1 cellular context compared by ENCODE assay signal in the genomic region with DNA sequence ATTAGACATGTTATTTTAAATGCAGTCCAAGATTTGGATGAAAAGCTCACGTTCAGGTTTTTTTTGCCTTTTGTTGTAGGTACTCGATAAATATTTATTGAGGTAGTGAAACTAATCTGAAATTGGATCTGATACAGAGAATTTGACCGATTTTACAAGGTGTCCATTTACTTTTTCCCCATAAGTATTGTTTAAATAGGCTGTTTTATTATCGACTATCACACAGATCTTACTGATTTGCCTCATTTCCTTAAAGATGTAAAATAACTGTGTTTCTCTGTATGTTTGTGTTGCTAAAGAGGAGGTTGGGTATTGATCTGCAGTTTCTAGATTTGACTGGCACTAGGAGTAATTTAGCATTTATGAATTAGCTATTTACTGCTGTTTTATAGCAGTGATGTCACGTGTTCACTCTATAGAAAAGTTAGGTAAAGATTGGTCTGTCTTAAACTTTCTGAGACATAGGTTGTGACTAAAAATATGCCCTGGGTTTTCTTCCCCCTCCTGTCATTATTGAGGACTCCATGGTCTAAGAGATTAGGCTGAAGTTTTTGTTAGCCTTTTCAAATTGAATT.
TF ChIP-seq lines count a peak whose summit lies in the region.

No MANE protein-coding gene starts in this region.

TF ChIP-seq in K562, 482 proteins besides CTCF, POLR2A, EP300 and RAD21 (continued from another document):
- TF ChIP-seq, protein P1, sequence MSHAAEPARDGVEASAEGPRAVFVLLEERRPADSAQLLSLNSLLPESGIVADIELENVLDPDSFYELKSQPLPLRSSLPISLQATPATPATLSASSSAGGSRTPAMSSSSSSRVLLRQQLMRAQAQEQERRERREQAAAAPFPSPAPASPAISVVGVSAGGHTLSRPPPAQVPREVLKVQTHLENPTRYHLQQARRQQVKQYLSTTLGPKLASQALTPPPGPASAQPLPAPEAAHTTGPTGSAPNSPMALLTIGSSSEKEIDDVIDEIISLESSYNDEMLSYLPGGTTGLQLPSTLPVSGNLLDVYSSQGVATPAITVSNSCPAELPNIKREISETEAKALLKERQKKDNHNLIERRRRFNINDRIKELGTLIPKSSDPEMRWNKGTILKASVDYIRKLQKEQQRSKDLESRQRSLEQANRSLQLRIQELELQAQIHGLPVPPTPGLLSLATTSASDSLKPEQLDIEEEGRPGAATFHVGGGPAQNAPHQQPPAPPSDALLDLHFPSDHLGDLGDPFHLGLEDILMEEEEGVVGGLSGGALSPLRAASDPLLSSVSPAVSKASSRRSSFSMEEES (CRISPR knock-in tag; IDR thresholded peaks at IDR 0.05): peak; percentile 69
- TF ChIP-seq THRA (IDR thresholded peaks at IDR 0.05) (no peak), ZNF785 (CRISPR knock-in tag; IDR thresholded peaks at IDR 0.05) (no peak)
